ENCODE assay signal across 8 cellular contexts in the genomic region with DNA sequence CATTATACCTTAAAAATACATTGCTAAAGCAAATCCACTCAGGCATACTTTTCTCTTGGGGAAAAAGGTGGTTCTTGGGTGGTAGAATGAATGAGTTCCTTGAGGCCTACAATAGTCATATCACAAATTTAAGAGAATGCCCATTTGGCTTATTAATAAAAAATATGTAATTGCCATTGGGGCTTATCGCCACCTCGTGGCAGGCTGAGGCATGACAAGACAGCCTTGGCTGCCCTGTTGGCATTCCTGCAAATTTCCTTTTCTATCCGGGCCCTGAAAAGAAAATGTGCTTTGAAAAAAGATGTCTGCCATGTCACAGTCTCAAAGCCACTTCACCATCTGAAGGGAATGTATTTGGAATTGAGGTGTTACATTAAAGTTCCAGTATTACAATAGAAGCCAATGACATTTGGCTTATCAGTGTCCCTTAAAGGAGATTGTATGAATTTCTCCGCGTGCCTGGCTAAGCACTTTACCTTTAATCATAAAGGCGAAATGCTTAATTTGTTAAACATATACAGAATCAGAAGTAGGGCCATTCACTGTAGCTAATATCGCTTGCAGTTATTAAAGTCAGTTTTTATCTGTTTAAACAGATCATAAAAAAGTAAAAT.
DNase-seq lines count a peak whose midpoint lies in the region; ATAC-seq and TF ChIP-seq lines count a peak whose summit lies in the region.

No MANE protein-coding gene starts in this region.

- CTCF ChIA-PET in PC-9 (lab: Charles Lee): no interaction called here

- no peaks in the 10 kb centered on the region for H3K79me2 ChIP-seq in PC-9 (ENCODE audit: low read depth)

- POLR2A ChIA-PET in PC-9 (lab: Charles Lee; ENCODE audit: unreplicated experiment): no interaction called here

- H3K9me2 ChIP-seq in PC-9 (ENCODE audit: insufficient read depth): no peaks in the 10 kb centered on the region

- H2AFZ ChIP-seq in PC-9: no peak overlapping the region

- TF ChIP-seq CTCF in PC-9 (conservative IDR thresholded peaks at IDR 0.05): peak; percentile 98

- H3K4me1 Mint-ChIP-seq in immature natural killer cell: no peaks in the 10 kb centered on the region

- intact Hi-C loops in PC-9 (cut with micrococcal nuclease; ENCODE audit: unreplicated experiment): loop anchor here (2.0 to 10.0 kb wide), 3 partner anchors 67 to 1565 kb away; no protein-coding TSS in a partner anchor

- H3K4me2 ChIP-seq in PC-9: no peak overlapping the region

- H3F3A ChIP-seq in PC-9 (ENCODE audit: insufficient read depth, low read depth): no peaks in the 10 kb centered on the region

- H3K9me3 ChIP-seq in PC-9 (ENCODE audit: insufficient read depth, low read depth): no peaks in the 10 kb centered on the region

- no peak for TF ChIP-seq POLR2A in GM18505 (IDR thresholded peaks at IDR 0.05; ENCODE audit: borderline replicate concordance, extremely low read depth, insufficient read depth, insufficient read length)

- H3K27me3 ChIP-seq in PC-9 (ENCODE audit: insufficient read depth, low read depth): no peaks in the 10 kb centered on the region

- H3K27ac Mint-ChIP-seq in immature natural killer cell: no peak overlapping the region

- no peaks in the 10 kb centered on the region; the same call in 1 of the 2 replicates for H4K20me1 ChIP-seq in PC-9 (ENCODE audit: insufficient read depth)

- H3K4me3 Mint-ChIP-seq in immature natural killer cell: no peak overlapping the region

- no peaks in the 10 kb centered on the region for H3K36me3 Mint-ChIP-seq in immature natural killer cell

- H3K9me3 Mint-ChIP-seq in immature natural killer cell: peaks cover 0 to 2% (median 0%) of the 10 kb centered on the region in 6 donors

- DNase-seq in activated gamma-delta T cell treated with Interleukin-2 at 50 U/mL for 16 hours (peak; percentile 21), activated gamma-delta T cell (lab: John Stamatoyannopoulos, UW) (no peak), PC-9 (peak in 1 of 2 experiments; percentile 42), astrocyte of the hippocampus (ENCODE audit: low read depth, low spot score) (peak; percentile 31), immature natural killer cell (peak; percentile 6 to 8 (median 6))
- peak; percentile 17 to 46 for DNase-seq in stimulated activated CD4-positive, alpha-beta T cell treated with anti-CD3 and anti-CD28 coated beads, Interleukin-2, amount 100 ng/mL, for 48 hours

- H3K27ac ChIP-seq in PC-9: no peak overlapping the region

- BruUV-seq in PC-9 (replicated peaks; lab: Mats Ljungman, UMichigan): no TSS peak

- no peak overlapping the region for H3K4me3 ChIP-seq in PC-9

- no peaks in the 10 kb centered on the region for H3K36me3 ChIP-seq in PC-9 (ENCODE audit: low read depth)

- ATAC-seq in GM18505 (IDR thresholded peaks at IDR 0.05; ENCODE audit: unreplicated experiment) (no peak), GM18511 (IDR thresholded peaks at IDR 0.05; ENCODE audit: unreplicated experiment) (no peak)

- peaks cover 2 to 3% (median 3%) of the 10 kb centered on the region in 3 donors for H3K27me3 Mint-ChIP-seq in immature natural killer cell (ENCODE audit: low read depth in 3 of 3)

- no peaks in the 10 kb centered on the region for H3K4me1 ChIP-seq in PC-9 (replicated peaks; ENCODE audit: insufficient read depth)
